12 cellular contexts compared by ENCODE assay signal in genomic region chr18:48613589-48613988, GRCh38.
A peak's percentile ranks its signal among the peaks of the same experiment; 100 is the strongest.
DNase-seq lines count a peak whose midpoint lies in the region; ATAC-seq, FAIRE-seq and TF ChIP-seq lines count a peak whose summit lies in the region.
"Had no signal": no experiment of that assay in that cellular context is flagged by ENCODE, and none has a peak within 500 bp of the region (broad histone marks: within the 10 kb centered on the region; RNA-seq: fewer than 3 reads in every experiment).

No MANE protein-coding gene starts in this region.

- no peaks in the 10 kb centered on the region for H3K36me3 Mint-ChIP-seq in progenitor cell of endocrine pancreas (ENCODE audit: insufficient read depth)

- no peak for FAIRE-seq in H54 (lab: Jason Lieb, UNC)

- peaks cover 4% of the 10 kb centered on the region for H3K4me1 Mint-ChIP-seq in progenitor cell of endocrine pancreas (ENCODE audit: low read depth)

- DNase-seq in H7 (peak; percentile 82), cerebellar cortex (ENCODE audit: low spot score) (peak; percentile 63), stomach (no peak), progenitor cell of endocrine pancreas (ENCODE audit: low spot score, unreplicated experiment) (no peak), NCI-H2081 treated with DMSO at 0.1 percent for 48 hours (lab: John Stamatoyannopoulos, UW) (no peak), H54 (ENCODE audit: insufficient read length, low spot score) (no peak)
- DNase-seq: activated T-cell treated with anti-CD3 and anti-CD28 coated beads, Interleukin-2, amount 50 U/mL, for 1 hour; brain microvascular endothelial cell; NCI-H69 had no signal

- H3K27me3 Mint-ChIP-seq in progenitor cell of endocrine pancreas, result no peaks in the 10 kb centered on the region

- no peak for TF ChIP-seq EP300 in stomach (IDR thresholded peaks at IDR 0.05)

- H3K36me3 ChIP-seq in H7 (replicated peaks; ENCODE audit: control insufficient read depth, insufficient read depth, low read length) (no peaks in the 10 kb centered on the region), stomach (no peaks in the 10 kb centered on the region)
- H3K36me3 ChIP-seq: brain microvascular endothelial cell, prostate gland had no signal

- no peak overlapping the region for H3K27ac Mint-ChIP-seq in progenitor cell of endocrine pancreas

- H3K9me3 ChIP-seq in stomach, result no peaks in the 10 kb centered on the region
- H3K9me3 ChIP-seq: prostate gland had no signal

- peaks cover 15 to 59% (median 33%) of the 10 kb centered on the region in 4 donors for H3K4me1 ChIP-seq in stomach
- H3K4me1 ChIP-seq: prostate gland had no signal

- H3K27ac ChIP-seq in layer of hippocampus (ENCODE audit: low read depth, low read length), result peak overlapping the region; percentile 94
- peak overlapping the region in 3 of 5 donors; percentile 49 to 65 (median 55) for H3K27ac ChIP-seq in stomach
- H3K27ac ChIP-seq: brain microvascular endothelial cell had no signal

- no peak for TF ChIP-seq CTCF in stomach (IDR thresholded peaks at IDR 0.05)
- TF ChIP-seq CTCF in progenitor cell of endocrine pancreas (IDR thresholded peaks at IDR 0.05; ENCODE audit: unreplicated experiment), result no peak

- no peak for TF ChIP-seq POLR2A in stomach (IDR thresholded peaks at IDR 0.05)
- TF ChIP-seq POLR2A in H54 (IDR thresholded peaks at IDR 0.05; ENCODE audit: low read depth, low read length), result no peak

- H3K9me3 Mint-ChIP-seq in progenitor cell of endocrine pancreas (ENCODE audit: low read depth), result no peaks in the 10 kb centered on the region

- ATAC-seq in HG02759 (IDR thresholded peaks at IDR 0.05; ENCODE audit: unreplicated experiment), result no peak

- no peak overlapping the region for H3K4me3 Mint-ChIP-seq in progenitor cell of endocrine pancreas (ENCODE audit: low read depth)

- H3K27me3 ChIP-seq in H7 (ENCODE audit: control insufficient read depth, insufficient read depth, low read length), result no peaks in the 10 kb centered on the region
- no peaks in the 10 kb centered on the region for H3K27me3 ChIP-seq in layer of hippocampus (ENCODE audit: control insufficient read depth, insufficient read depth, low read length)
- H3K27me3 ChIP-seq in stomach, result no peaks in the 10 kb centered on the region
- H3K27me3 ChIP-seq: brain microvascular endothelial cell had no signal

- H3K4me3 ChIP-seq in H7 (ENCODE audit: insufficient read depth, low read depth, low read length), result no peak overlapping the region
- H3K4me3 ChIP-seq in stomach, result no peak overlapping the region
- H3K4me3 ChIP-seq: prostate gland had no signal

- intact Hi-C loops in stomach (cut with DNase I; ENCODE audit: low total_unique reads), result no loop called here

- WGBS in stomach, 5 donors, result 56 to 81% (median 72%) methylated on average over 10 of the region's 10 CpGs

Comparison
In these comparisons a context has a peak if more than half of its experiments do, and no peak if none do; other contexts are left out.
1. DNase-seq: peak in H7 (single experiment) and cerebellar cortex (single experiment); none in stomach (single experiment), progenitor cell of endocrine pancreas (single experiment), NCI-H2081 treated with DMSO at 0.1 percent for 48 hours (single experiment) and H54 (single experiment).